In genomic region chr15:57045741-57046382, GRCh38 we compare ENCODE assay signal across 12 cellular contexts.
DNase-seq lines count a peak whose midpoint lies in the region; ATAC-seq, FAIRE-seq and TF ChIP-seq lines count a peak whose summit lies in the region.
"Had no signal": no experiment of that assay in that cellular context is flagged by ENCODE, and none has a peak within 500 bp of the region (broad histone marks: within the 10 kb centered on the region; RNA-seq: fewer than 3 reads in every experiment).

No MANE protein-coding gene starts in this region.

- peak; percentile 88 for ATAC-seq in GM19397 (IDR thresholded peaks at IDR 0.05; ENCODE audit: unreplicated experiment)
- peak; percentile 71 for ATAC-seq in HG02840 (IDR thresholded peaks at IDR 0.05; ENCODE audit: low FRiP score, unreplicated experiment)
- peak; percentile 78 for ATAC-seq in HG03575 (IDR thresholded peaks at IDR 0.05; ENCODE audit: extremely low read depth, insufficient number of reproducible peaks, low FRiP score, unreplicated experiment)

- in situ Hi-C loops in GM13976 (cut with MboI; ENCODE audit: low sequenced_read_pairs, unreplicated experiment): no loop called here

- peak; percentile 34 for DNase-seq in GM13976 (ENCODE audit: low spot score)
- no peak for DNase-seq in frontal cortex (ENCODE audit: low spot score in 2 of 2)
- DNase-seq in NOMO-1 treated with DMSO at 0.1 percent for 48 hours (lab: John Stamatoyannopoulos, UW; ENCODE audit: unreplicated experiment): no peak
- DNase-seq in stimulated activated naive CD4-positive, alpha-beta T cell (lab: John Stamatoyannopoulos, UW): no peak
- no peak for DNase-seq in NCI-H2107 (lab: John Stamatoyannopoulos, UW)
- DNase-seq: activated T-cell treated with anti-CD3 and anti-CD28 coated beads for 4 hours, brain microvascular endothelial cell, naive B cell, PC-9 had no signal

- FAIRE-seq in frontal cortex (lab: Jason Lieb, UNC): no peak

- TF ChIP-seq CTCF in GM13976 (IDR thresholded peaks at IDR 0.05; ENCODE audit: borderline replicate concordance, control extremely low read depth, extremely low read depth, insufficient read depth, missing control alignments): no peak
